ENCODE assay signal across 13 cellular contexts in the genomic region with DNA sequence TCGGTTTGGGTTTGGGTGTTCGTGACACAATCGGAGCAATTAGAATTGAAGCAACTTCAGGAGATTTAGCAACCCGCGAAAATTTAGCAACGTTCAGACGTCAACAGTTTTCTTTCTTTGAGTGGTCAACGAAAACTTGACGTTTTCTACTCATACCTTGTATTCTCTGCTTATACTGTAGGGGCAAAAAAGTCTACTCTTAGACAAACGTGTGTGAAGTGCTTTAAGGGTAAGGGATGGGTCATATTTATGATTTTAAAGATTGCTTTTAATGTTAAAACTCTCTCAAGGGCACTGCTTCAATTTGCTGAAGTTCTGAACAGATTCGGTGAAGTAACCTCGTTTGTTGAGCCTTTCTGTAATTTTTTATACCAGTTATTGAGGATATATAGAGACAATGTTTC. TPM values are rescaled to one million over a fixed set of nuclear protein-coding genes. Genes with fewer than 3 reads are reported as not detected.
DNase-seq lines count a peak whose midpoint lies in the region; ATAC-seq and TF ChIP-seq lines count a peak whose summit lies in the region.
"Had no signal": no experiment of that assay in that cellular context is flagged by ENCODE, and none has a peak within 500 bp of the region (broad histone marks: within the 10 kb centered on the region; RNA-seq: fewer than 3 reads in every experiment).

No MANE protein-coding gene starts in this region.

- H3K27me3 Mint-ChIP-seq in Calu3 (ENCODE audit: unreplicated experiment), result no peaks in the 10 kb centered on the region
- H3K27me3 Mint-ChIP-seq in activated T-helper 1 cell treated with anti-CD3 and anti-CD28 coated beads, Interleukin-12 subunit alpha, Interleukin-12 subunit beta, Interleukin-2, Interleukin-4 antibody, amounts not matched to agents 30 ng/mL and 10 ng/mL and 1 ng/mL, durations not matched to agents 14 hours and 24 hours and 36 hours (ENCODE audit: insufficient read depth), result peaks cover 71% of the 10 kb centered on the region
- H3K27me3 Mint-ChIP-seq in naive thymus-derived CD4-positive, alpha-beta T cell, result peaks cover 72 to 85% (median 81%) of the 10 kb centered on the region in 5 donors

- TSS peak; percentile 13 for BruUV-seq in Calu3 (replicated peaks; lab: Mats Ljungman, UMichigan)

- H3K9me3 Mint-ChIP-seq in Calu3 (ENCODE audit: low read depth, unreplicated experiment), result no peaks in the 10 kb centered on the region
- peaks cover 4% of the 10 kb centered on the region for H3K9me3 Mint-ChIP-seq in activated T-helper 1 cell treated with anti-CD3 and anti-CD28 coated beads, Interleukin-12 subunit alpha, Interleukin-12 subunit beta, Interleukin-2, Interleukin-4 antibody, amounts not matched to agents 30 ng/mL and 10 ng/mL and 1 ng/mL, durations not matched to agents 14 hours and 24 hours and 36 hours
- H3K9me3 Mint-ChIP-seq in naive thymus-derived CD4-positive, alpha-beta T cell, result peaks cover 0 to 28% (median 8%) of the 10 kb centered on the region in 11 donors

- H3K36me3 ChIP-seq in HUES64 (ENCODE audit: insufficient read depth, low read length), result no peaks in the 10 kb centered on the region
- H3K36me3 ChIP-seq in naive thymus-derived CD4-positive, alpha-beta T cell (ENCODE audit: control insufficient read depth in 2 of 3, insufficient read depth in 3 of 3, low read length in 3 of 3), result no peaks in the 10 kb centered on the region
- no peaks in the 10 kb centered on the region for H3K36me3 ChIP-seq in adrenal gland (replicated peaks in 1 of 2)
- no peaks in the 10 kb centered on the region for H3K36me3 ChIP-seq in sigmoid colon
- H3K36me3 ChIP-seq: vagina had no signal

- no peaks in the 10 kb centered on the region for H3K4me1 Mint-ChIP-seq in Calu3 (ENCODE audit: low read depth, unreplicated experiment)
- peaks cover 34% of the 10 kb centered on the region for H3K4me1 Mint-ChIP-seq in activated T-helper 1 cell treated with anti-CD3 and anti-CD28 coated beads, Interleukin-12 subunit alpha, Interleukin-12 subunit beta, Interleukin-2, Interleukin-4 antibody, amounts not matched to agents 30 ng/mL and 10 ng/mL and 1 ng/mL, durations not matched to agents 14 hours and 24 hours and 36 hours (ENCODE audit: low read depth)
- H3K4me1 Mint-ChIP-seq in naive thymus-derived CD4-positive, alpha-beta T cell, result peaks cover 21 to 43% (median 37%) of the 10 kb centered on the region in 7 donors

- peak overlapping the region; percentile 67 for H3K4me3 Mint-ChIP-seq in Calu3 (ENCODE audit: low read depth, unreplicated experiment)
- peak overlapping the region; percentile 56 for H3K4me3 Mint-ChIP-seq in activated T-helper 1 cell treated with anti-CD3 and anti-CD28 coated beads, Interleukin-12 subunit alpha, Interleukin-12 subunit beta, Interleukin-2, Interleukin-4 antibody, amounts not matched to agents 30 ng/mL and 10 ng/mL and 1 ng/mL, durations not matched to agents 14 hours and 24 hours and 36 hours
- peak overlapping the region in 9 of 10 donors; percentile 56 to 77 (median 70) for H3K4me3 Mint-ChIP-seq in naive thymus-derived CD4-positive, alpha-beta T cell

- POLR2A ChIA-PET in naive thymus-derived CD4-positive, alpha-beta T cell (lab: Charles Lee), result no interaction called here

- TF ChIP-seq EP300 in sigmoid colon (IDR thresholded peaks at IDR 0.05), result no peak

- CTCF ChIA-PET in Calu3 (lab: Charles Lee), result interaction anchor here (0.5 to 0.6 kb wide), 2 partner anchors 616 to 999 kb away, joined by 3 to 5 read pairs; no protein-coding TSS in a partner anchor
- CTCF ChIA-PET in naive thymus-derived CD4-positive, alpha-beta T cell (lab: Charles Lee), result no interaction called here

- DNase-seq in Calu3 (no peak), adrenal gland (no peak), UCSD-AML1 (lab: John Stamatoyannopoulos, UW; ENCODE audit: unreplicated experiment) (no peak), sigmoid colon (no peak)
- no peak for DNase-seq in activated T-helper 1 cell treated with anti-CD3 and anti-CD28 coated beads, Interleukin-12 subunit alpha, Interleukin-12 subunit beta, Interleukin-2, Interleukin-4 antibody, amounts not matched to agents 30 ng/mL and 10 ng/mL and 1 ng/mL, durations not matched to agents 14 hours and 24 hours and 36 hours (ENCODE audit: low spot score)
- no peak for DNase-seq in naive thymus-derived CD4-positive, alpha-beta T cell
- DNase-seq: activated gamma-delta T cell treated with Interleukin-2 at 50 U/mL for 16 hours; DMS79; NCI-H1417 treated with DMSO at 0.1 percent for 48 hours; stimulated activated CD4-positive, alpha-beta T cell treated with anti-CD3 and anti-CD28 coated beads, Interleukin-4, amount 100 ng/mL, for 4 hours had no signal

- no peaks in the 10 kb centered on the region for H3K9me3 ChIP-seq in HUES64 (ENCODE audit: insufficient read depth, low read depth, low read length)
- no peaks in the 10 kb centered on the region for H3K9me3 ChIP-seq in naive thymus-derived CD4-positive, alpha-beta T cell (ENCODE audit: control insufficient read depth in 2 of 3, low read length in 3 of 3)
- peaks cover 0 to 4% (median 0%) of the 10 kb centered on the region in 3 donors for H3K9me3 ChIP-seq in adrenal gland (replicated peaks in 1 of 3)
- H3K9me3 ChIP-seq in sigmoid colon, result peaks cover 0 to 4% (median 2%) of the 10 kb centered on the region in 4 donors
- H3K9me3 ChIP-seq: vagina had no signal

- intact Hi-C loops in Calu3 (cut with micrococcal nuclease; ENCODE audit: unreplicated experiment), result loop anchor here (5.0 to 10.0 kb wide), 2 partner anchors 127 to 425 kb away; no protein-coding TSS in a partner anchor
- intact Hi-C loops in activated T-helper 1 cell treated with anti-CD3 and anti-CD28 coated beads, Interleukin-12 subunit alpha, Interleukin-12 subunit beta, Interleukin-2, Interleukin-4 antibody, amounts not matched to agents 30 ng/mL and 10 ng/mL and 1 ng/mL, durations not matched to agents 14 hours and 24 hours and 36 hours (cut with micrococcal nuclease), result loop anchor here (1.0 to 5.0 kb wide), 2 partner anchors 9 to 362 kb away; no protein-coding TSS in a partner anchor
- intact Hi-C loops in naive thymus-derived CD4-positive, alpha-beta T cell (cut with micrococcal nuclease), result no loop called here
- intact Hi-C loops in adrenal gland (cut with DNase I), result no loop called here
- intact Hi-C loops in sigmoid colon (cut with DNase I), result no loop called here

- peaks cover 33% of the 10 kb centered on the region for H3K4me1 ChIP-seq in HUES64 (ENCODE audit: insufficient read depth, low read length)
- H3K4me1 ChIP-seq in naive thymus-derived CD4-positive, alpha-beta T cell (ENCODE audit: control insufficient read depth in 2 of 2, insufficient read depth in 2 of 2, low read length in 2 of 2), result peaks cover 0 to 16% of the 10 kb centered on the region in 2 donors
- H3K4me1 ChIP-seq in adrenal gland (replicated peaks in 1 of 2), result peaks cover 6 to 39% of the 10 kb centered on the region in 2 donors
- H3K4me1 ChIP-seq in sigmoid colon, result peaks cover 0 to 49% (median 47%) of the 10 kb centered on the region in 4 donors

- TF ChIP-seq POLR2A in adrenal gland (IDR thresholded peaks at IDR 0.05) (no peak), sigmoid colon (IDR thresholded peaks at IDR 0.05) (no peak)

- WGBS in HUES64, result 2% methylated on average over 11 of the region's 12 CpGs
- 14 to 18% (median 16%) methylated on average over 12 of the region's 12 CpGs for WGBS in adrenal gland, 4 donors
- 4 to 6% methylated on average over 12 of the region's 12 CpGs for WGBS in sigmoid colon, 2 donors

- no peak overlapping the region for H3K27ac ChIP-seq in HUES64 (ENCODE audit: low read depth, low read length)
- H3K27ac ChIP-seq in naive thymus-derived CD4-positive, alpha-beta T cell (ENCODE audit: low read depth, low read length), result no peak overlapping the region
- no peak overlapping the region for H3K27ac ChIP-seq in adrenal gland
- H3K27ac ChIP-seq in sigmoid colon, result no peak overlapping the region
- H3K27ac ChIP-seq: vagina had no signal

- peaks cover 99% of the 10 kb centered on the region for H3K27me3 ChIP-seq in HUES64 (ENCODE audit: insufficient read depth, low read length)
- peaks cover 0 to 9% of the 10 kb centered on the region in 2 donors for H3K27me3 ChIP-seq in naive thymus-derived CD4-positive, alpha-beta T cell (ENCODE audit: control insufficient read depth in 2 of 2, insufficient read depth in 2 of 2, low read length in 2 of 2)
- H3K27me3 ChIP-seq in adrenal gland, result peaks cover 95% of the 10 kb centered on the region
- H3K27me3 ChIP-seq in sigmoid colon, result peaks cover 66 to 100% (median 88%) of the 10 kb centered on the region in 3 donors

- peaks cover 20% of the 10 kb centered on the region for H3K36me3 Mint-ChIP-seq in Calu3 (ENCODE audit: insufficient read depth, unreplicated experiment)
- peaks cover 9% of the 10 kb centered on the region for H3K36me3 Mint-ChIP-seq in activated T-helper 1 cell treated with anti-CD3 and anti-CD28 coated beads, Interleukin-12 subunit alpha, Interleukin-12 subunit beta, Interleukin-2, Interleukin-4 antibody, amounts not matched to agents 30 ng/mL and 10 ng/mL and 1 ng/mL, durations not matched to agents 14 hours and 24 hours and 36 hours (ENCODE audit: low read depth)
- H3K36me3 Mint-ChIP-seq in naive thymus-derived CD4-positive, alpha-beta T cell, result peaks cover 0 to 11% (median 0%) of the 10 kb centered on the region in 5 donors

- no peak overlapping the region for H3K9ac ChIP-seq in HUES64 (ENCODE audit: low read depth, low read length)

- no peak for ATAC-seq in naive thymus-derived CD4-positive, alpha-beta T cell
- no peak for ATAC-seq in GM18870 (IDR thresholded peaks at IDR 0.05; ENCODE audit: unreplicated experiment)

- H3K4me3 ChIP-seq in HUES64 (ENCODE audit: low read length) (peak overlapping the region; percentile 31), adrenal gland (peak overlapping the region in 1 of 4 donors; percentile 25), sigmoid colon (no peak overlapping the region)
- no peak overlapping the region for H3K4me3 ChIP-seq in naive thymus-derived CD4-positive, alpha-beta T cell (ENCODE audit: low read length)

- peak overlapping the region; percentile 54 for H3K27ac Mint-ChIP-seq in Calu3 (ENCODE audit: unreplicated experiment)
- H3K27ac Mint-ChIP-seq in activated T-helper 1 cell treated with anti-CD3 and anti-CD28 coated beads, Interleukin-12 subunit alpha, Interleukin-12 subunit beta, Interleukin-2, Interleukin-4 antibody, amounts not matched to agents 30 ng/mL and 10 ng/mL and 1 ng/mL, durations not matched to agents 14 hours and 24 hours and 36 hours, result peak overlapping the region; percentile 68
- H3K27ac Mint-ChIP-seq in naive thymus-derived CD4-positive, alpha-beta T cell, result peak overlapping the region in 1 of 9 donors; percentile 34

- no peak for TF ChIP-seq CTCF in Calu3 (IDR thresholded peaks at IDR 0.05; ENCODE audit: unreplicated experiment)
- no peak for TF ChIP-seq CTCF in adrenal gland (IDR thresholded peaks at IDR 0.05)
- no peak for TF ChIP-seq CTCF in sigmoid colon (IDR thresholded peaks at IDR 0.05)

RNA-seq across cellular contexts. Expression of a gene that starts 9.5 kb away (rescaled TPM):
- total RNA-seq in Calu3 (2022) (7.1 and 8.3 TPM in 2 replicates), adrenal gland (not detected), sigmoid colon (under 1 TPM in 1 of 4 donors, not detected in 3; 0.54 TPM)
- polyA plus RNA-seq in HUES64 (2013, experiment 1 of 2), result 0.75 TPM
- 1.2 TPM for polyA plus RNA-seq in HUES64 (2013, experiment 2 of 2)
- total RNA-seq in activated T-helper 1 cell treated with anti-CD3 and anti-CD28 coated beads, Interleukin-12 subunit alpha, Interleukin-12 subunit beta, Interleukin-2, Interleukin-4 antibody, amounts not matched to agents 30 ng/mL and 10 ng/mL and 1 ng/mL, durations not matched to agents 14 hours and 24 hours and 36 hours, result 0.31 TPM in 1 of 2 replicates, not detected in the other
- total RNA-seq in naive thymus-derived CD4-positive, alpha-beta T cell, result not detected
- polyA plus RNA-seq in naive thymus-derived CD4-positive, alpha-beta T cell, result not detected
- polyA plus RNA-seq in adrenal gland (under 1 TPM in 1 of 3 donors, not detected in 2; 0.24 TPM), sigmoid colon (not detected)
- total RNA-seq: vagina had no signal

Comparison
In these comparisons a context has a peak if more than half of its experiments do, and no peak if none do; other contexts are left out.
1. intact Hi-C loops: an anchor here in Calu3 (5.0 to 10.0 kb wide) and activated T-helper 1 cell treated with anti-CD3 and anti-CD28 coated beads, Interleukin-12 subunit alpha, Interleukin-12 subunit beta, Interleukin-2, Interleukin-4 antibody, amounts not matched to agents 30 ng/mL and 10 ng/mL and 1 ng/mL, durations not matched to agents 14 hours and 24 hours and 36 hours (1.0 to 5.0 kb wide); none called in naive thymus-derived CD4-positive, alpha-beta T cell, adrenal gland and sigmoid colon.